Comparison of ENCODE assay signal across 20 cellular contexts in the genomic region with DNA sequence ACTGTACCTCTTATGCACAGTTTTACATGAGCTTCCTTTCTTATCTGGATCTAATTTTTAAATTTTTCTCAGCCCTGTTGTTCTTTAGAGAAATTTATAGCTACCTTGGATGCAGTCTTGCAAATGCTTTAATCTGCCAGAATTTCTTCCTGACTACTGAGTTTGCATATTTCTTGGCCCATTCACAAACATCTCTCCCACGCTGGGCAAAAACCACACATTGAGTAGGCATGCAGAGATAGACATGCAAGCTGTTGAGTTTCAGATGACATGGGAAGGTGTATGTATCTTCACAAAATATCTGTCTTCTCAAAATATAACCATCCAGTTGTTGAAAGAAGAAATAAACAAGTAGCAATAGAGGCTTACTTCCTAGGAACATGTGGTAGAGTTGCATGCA.
A peak's percentile ranks its signal among the peaks of the same experiment; 100 is the strongest.
DNase-seq lines count a peak whose midpoint lies in the region; ATAC-seq and TF ChIP-seq lines count a peak whose summit lies in the region.
"Had no signal": no experiment of that assay in that cellular context is flagged by ENCODE, and none has a peak within 500 bp of the region (broad histone marks: within the 10 kb centered on the region; RNA-seq: fewer than 3 reads in every experiment).

No MANE protein-coding gene starts in this region.

- WGBS in SK-N-SH (ENCODE audit: low lambda C conversion rate), result 52% methylated on average over 1 of the region's 1 CpG

- in situ Hi-C loops in ACHN (cut with HindIII; ENCODE audit: low pct_ligation_motif_present, low pct_unique_long_range_greater_than_20kb, low sequenced_read_pairs), result no loop called here

- peaks cover 8% of the 10 kb centered on the region for H3F3A ChIP-seq in SK-N-SH (replicated peaks; ENCODE audit: insufficient read depth)

- peaks cover 18% of the 10 kb centered on the region for H3K36me3 Mint-ChIP-seq in activated naive CD8-positive, alpha-beta T cell
- H3K36me3 Mint-ChIP-seq in activated naive CD8-positive, alpha-beta T cell treated with anti-CD3 and anti-CD28 coated beads for 36 hours, result peaks cover 31% of the 10 kb centered on the region

- TF ChIP-seq CTCF in SK-N-SH (IDR thresholded peaks at IDR 0.05), result no peak

- POLR2A ChIA-PET in SK-N-SH (lab: Yijun Ruan, JAX), result no interaction called here

- H4K20me1 ChIP-seq in SK-N-SH (ENCODE audit: insufficient read depth), result no peaks in the 10 kb centered on the region

- H3K27me3 Mint-ChIP-seq in activated naive CD8-positive, alpha-beta T cell, result no peaks in the 10 kb centered on the region
- no peaks in the 10 kb centered on the region for H3K27me3 Mint-ChIP-seq in activated naive CD8-positive, alpha-beta T cell treated with anti-CD3 and anti-CD28 coated beads for 36 hours
- H3K27me3 Mint-ChIP-seq: stimulated activated memory B cell treated with anti-CD40 and anti-IgM and Interleukin-4, amounts not matched to agents 10 μg/mL and 1 μg/mL and 100 μg/mL, for 72 hours had no signal

- H2AFZ ChIP-seq in SK-N-SH (ENCODE audit: low read depth), result no peak overlapping the region

- no peak for ATAC-seq in GM18861 (IDR thresholded peaks at IDR 0.05; ENCODE audit: unreplicated experiment)
- ATAC-seq in HG03432 (IDR thresholded peaks at IDR 0.05; ENCODE audit: unreplicated experiment), result no peak
- ATAC-seq: esophagus mucosa; heart right ventricle; stimulated activated memory B cell treated with anti-CD40 and anti-IgM and Interleukin-4, amounts not matched to agents 10 μg/mL and 1 μg/mL and 100 μg/mL, for 72 hours; upper lobe of right lung had no signal

- CTCF ChIA-PET in SK-N-SH (lab: Yijun Ruan, JAX), result interaction anchor here (1.6 kb wide), 1 partner anchor 15 kb away, joined by 5 read pairs; no protein-coding TSS in a partner anchor

- H3K27ac ChIP-seq in SK-N-SH (ENCODE audit: low read depth in 2 of 2, low read length in 1 of 2), result peak overlapping the region in 1 of 2 experiments; percentile 18; a peak in 1 of 4 replicates
- H3K27ac ChIP-seq: dorsolateral prefrontal cortex, heart right ventricle, skin epidermis, upper lobe of right lung had no signal

- TF ChIP-seq EP300 in SK-N-SH (IDR thresholded peaks at IDR 0.05; ENCODE audit: borderline replicate concordance in 1 of 2, low read depth in 1 of 2, low read length in 1 of 2), result no peak

- peaks cover 0 to 9% of the 10 kb centered on the region in 2 experiments; a peak in 2 of 4 replicates for H3K4me1 ChIP-seq in SK-N-SH (ENCODE audit: control insufficient read depth in 1 of 2, insufficient read depth in 2 of 2, low read depth in 1 of 2, low read length in 1 of 2)
- H3K4me1 ChIP-seq: upper lobe of right lung had no signal

- no peaks in the 10 kb centered on the region for H3K9me2 ChIP-seq in SK-N-SH

- DNase-seq in activated naive CD8-positive, alpha-beta T cell treated with anti-CD3 and anti-CD28 coated beads for 36 hours, result no peak
- DNase-seq in SK-N-SH (no peak), fibroblast of peridontal ligament (ENCODE audit: extremely low read depth) (peak; percentile 30), superior temporal gyrus (ENCODE audit: extremely low spot score) (peak; percentile 43), ACHN (no peak)
- DNase-seq: activated CD4-positive, alpha-beta T cell treated with anti-CD3 and anti-CD28 coated beads, Interleukin-2, amount 50 U/mL, for 1 hour; heart right ventricle; KG1; kidney glomerular epithelial cell; NCI-H1417 treated with DMSO at 0.1 percent for 48 hours; SHP77 treated with DMSO at 0.1 percent for 48 hours; T-helper 9 cell; upper lobe of right lung had no signal

- 0 out of 2 replicates have a peak overlapping the region, but pooled peaks have one; percentile 23 for H3K4me2 ChIP-seq in SK-N-SH

- no peaks in the 10 kb centered on the region for H3K27me3 ChIP-seq in SK-N-SH (ENCODE audit: insufficient read depth)
- H3K27me3 ChIP-seq: dorsolateral prefrontal cortex, heart right ventricle, upper lobe of right lung had no signal

- TF ChIP-seq RAD21 in SK-N-SH (IDR thresholded peaks at IDR 0.05; ENCODE audit: low read length), result no peak

- H3K4me1 Mint-ChIP-seq in activated naive CD8-positive, alpha-beta T cell (ENCODE audit: low read depth), result peaks cover 23% of the 10 kb centered on the region
- H3K4me1 Mint-ChIP-seq in activated naive CD8-positive, alpha-beta T cell treated with anti-CD3 and anti-CD28 coated beads for 36 hours, result peaks cover 29% of the 10 kb centered on the region

- H3K9ac ChIP-seq in SK-N-SH, result no peak overlapping the region

- no peak overlapping the region for H3K4me3 Mint-ChIP-seq in activated naive CD8-positive, alpha-beta T cell
- no peak overlapping the region for H3K4me3 Mint-ChIP-seq in activated naive CD8-positive, alpha-beta T cell treated with anti-CD3 and anti-CD28 coated beads for 36 hours
- H3K4me3 Mint-ChIP-seq: stimulated activated memory B cell treated with anti-CD40 and anti-IgM and Interleukin-4, amounts not matched to agents 10 μg/mL and 1 μg/mL and 100 μg/mL, for 72 hours had no signal

- H3K79me2 ChIP-seq in SK-N-SH (ENCODE audit: insufficient read depth), result no peaks in the 10 kb centered on the region

- peaks cover 0 to 17% of the 10 kb centered on the region in 2 experiments for H3K36me3 ChIP-seq in SK-N-SH (replicated peaks in 1 of 2; ENCODE audit: control insufficient read depth in 1 of 2, insufficient read depth in 2 of 2, low read length in 1 of 2)

- H3K4me3 ChIP-seq in SK-N-SH (ENCODE audit: low read depth in 2 of 2, low read length in 1 of 2), result no peak overlapping the region
- H3K4me3 ChIP-seq: dorsolateral prefrontal cortex, heart right ventricle, skin epidermis, upper lobe of right lung had no signal

- peak overlapping the region; percentile 47 for H3K27ac Mint-ChIP-seq in activated naive CD8-positive, alpha-beta T cell
- no peak overlapping the region for H3K27ac Mint-ChIP-seq in activated naive CD8-positive, alpha-beta T cell treated with anti-CD3 and anti-CD28 coated beads for 36 hours
- H3K27ac Mint-ChIP-seq: stimulated activated memory B cell treated with anti-CD40 and anti-IgM and Interleukin-4, amounts not matched to agents 10 μg/mL and 1 μg/mL and 100 μg/mL, for 72 hours had no signal

- H3K9me3 ChIP-seq in SK-N-SH, result no peaks in the 10 kb centered on the region
- H3K9me3 ChIP-seq: upper lobe of right lung had no signal

- H3K9me3 Mint-ChIP-seq in activated naive CD8-positive, alpha-beta T cell (ENCODE audit: low read depth), result no peaks in the 10 kb centered on the region
- peaks cover 3% of the 10 kb centered on the region for H3K9me3 Mint-ChIP-seq in activated naive CD8-positive, alpha-beta T cell treated with anti-CD3 and anti-CD28 coated beads for 36 hours

TF ChIP-seq in SK-N-SH, 30 proteins besides CTCF, POLR2A, EP300 and RAD21:
- TF ChIP-seq YY1 (IDR thresholded peaks at IDR 0.05; ENCODE audit: low read depth), result no peak
- TF ChIP-seq TCF12 (IDR thresholded peaks at IDR 0.05), result 0 out of 2 replicates have a peak, but pooled peaks have one; percentile 15
- no peak for TF ChIP-seq RXRA (IDR thresholded peaks at IDR 0.05; ENCODE audit: borderline replicate concordance, low read depth)
- 0 out of 2 replicates have a peak, but pooled peaks have one; percentile 13 for TF ChIP-seq JUND (IDR thresholded peaks at IDR 0.05)

Comparison
In these comparisons a context has a peak if more than half of its experiments do, and no peak if none do; other contexts are left out.
1. DNase-seq: peak in fibroblast of peridontal ligament (single experiment) and superior temporal gyrus (single experiment); none in activated naive CD8-positive, alpha-beta T cell treated with anti-CD3 and anti-CD28 coated beads for 36 hours (single experiment), SK-N-SH (single experiment) and ACHN (single experiment).